Comparison of ENCODE assay signal across 8 cellular contexts in genomic region chr3:98994128-98994762, GRCh38.
A peak's percentile ranks its signal among the peaks of the same experiment; 100 is the strongest.
DNase-seq lines count a peak whose midpoint lies in the region; ATAC-seq, FAIRE-seq and TF ChIP-seq lines count a peak whose summit lies in the region.

No MANE protein-coding gene starts in this region.

- TF ChIP-seq CTCF in right atrium auricular region (IDR thresholded peaks at IDR 0.05) (peak; percentile 42 to 78), tibial nerve (IDR thresholded peaks at IDR 0.05) (peak; percentile 48 to 86 (median 60))

- H3K4me1 Mint-ChIP-seq in activated T-cell treated with anti-CD3 and anti-CD28 coated beads, Interleukin-2, amount 50 U/mL, for 4 hours (ENCODE audit: low read depth): no peaks in the 10 kb centered on the region

- DNase-seq in Right ventricle myocardium superior: no peak
- DNase-seq in Right ventricle myocardium inferior (ENCODE audit: missing footprints): no peak
- DNase-seq in right atrium auricular region (ENCODE audit: low spot score): no peak
- DNase-seq in tibial nerve (ENCODE audit: low spot score in 2 of 2): peak in 1 of 2 donors; percentile 17
- DNase-seq in stimulated activated CD4-positive, alpha-beta T cell treated with anti-CD3 and anti-CD28 coated beads, Interleukin-1b, Interleukin-23, amount 100 ng/mL, for 48 hours: no peak
- no peak for DNase-seq in NCI-H1436 treated with DMSO at 0.1 percent for 48 hours (lab: John Stamatoyannopoulos, UW)
- DNase-seq in activated T-cell treated with anti-CD3 and anti-CD28 coated beads, Interleukin-2, amount 50 U/mL, for 4 hours: no peak

- H3K36me3 ChIP-seq in right atrium auricular region (no peaks in the 10 kb centered on the region), tibial nerve (no peaks in the 10 kb centered on the region)

- no peak for TF ChIP-seq EP300 in tibial nerve (IDR thresholded peaks at IDR 0.05)

- peak; percentile 60 for ATAC-seq in Right ventricle myocardium superior (ENCODE audit: poor library complexity)
- ATAC-seq in Right ventricle myocardium inferior: no peak
- ATAC-seq in activated T-cell treated with anti-CD3 and anti-CD28 coated beads, Interleukin-2, amount 50 U/mL, for 4 hours: no peak

- H3K4me3 Mint-ChIP-seq in activated T-cell treated with anti-CD3 and anti-CD28 coated beads, Interleukin-2, amount 50 U/mL, for 4 hours: no peak overlapping the region

- H3K27me3 Mint-ChIP-seq in activated T-cell treated with anti-CD3 and anti-CD28 coated beads, Interleukin-2, amount 50 U/mL, for 4 hours (ENCODE audit: low read depth): no peaks in the 10 kb centered on the region

- no peaks in the 10 kb centered on the region for H3K9me3 ChIP-seq in right atrium auricular region
- H3K9me3 ChIP-seq in tibial nerve: no peaks in the 10 kb centered on the region

- intact Hi-C loops in Right ventricle myocardium superior (cut with DNase I) (loop anchor here (2.0 to 5.0 kb wide), 2 partner anchors 175 to 392 kb away; no protein-coding TSS in a partner anchor), Right ventricle myocardium inferior (cut with DNase I) (loop anchor here (1.0 to 5.0 kb wide), 3 partner anchors 92 to 402 kb away; partner anchors contain the start of genes CPOX and DCBLD2)

- peaks cover 4% of the 10 kb centered on the region for H3K9me3 Mint-ChIP-seq in activated T-cell treated with anti-CD3 and anti-CD28 coated beads, Interleukin-2, amount 50 U/mL, for 4 hours

- H3K27me3 ChIP-seq in right atrium auricular region (no peaks in the 10 kb centered on the region), tibial nerve (no peaks in the 10 kb centered on the region)

- H3K27ac ChIP-seq in right atrium auricular region (no peak overlapping the region), tibial nerve (no peak overlapping the region)

- no peak overlapping the region for H3K4me3 ChIP-seq in right atrium auricular region
- no peak overlapping the region for H3K4me3 ChIP-seq in tibial nerve

- no peaks in the 10 kb centered on the region for H3K36me3 Mint-ChIP-seq in activated T-cell treated with anti-CD3 and anti-CD28 coated beads, Interleukin-2, amount 50 U/mL, for 4 hours (ENCODE audit: insufficient read depth)

- no peak for TF ChIP-seq POLR2A in tibial nerve (IDR thresholded peaks at IDR 0.05)

- FAIRE-seq in TTC549 (lab: Jason Lieb, UNC): peak; percentile 65

- H3K4me1 ChIP-seq in right atrium auricular region (no peaks in the 10 kb centered on the region), tibial nerve (peaks cover 0 to 5% (median 0%) of the 10 kb centered on the region in 4 donors)
